In the genomic region with DNA sequence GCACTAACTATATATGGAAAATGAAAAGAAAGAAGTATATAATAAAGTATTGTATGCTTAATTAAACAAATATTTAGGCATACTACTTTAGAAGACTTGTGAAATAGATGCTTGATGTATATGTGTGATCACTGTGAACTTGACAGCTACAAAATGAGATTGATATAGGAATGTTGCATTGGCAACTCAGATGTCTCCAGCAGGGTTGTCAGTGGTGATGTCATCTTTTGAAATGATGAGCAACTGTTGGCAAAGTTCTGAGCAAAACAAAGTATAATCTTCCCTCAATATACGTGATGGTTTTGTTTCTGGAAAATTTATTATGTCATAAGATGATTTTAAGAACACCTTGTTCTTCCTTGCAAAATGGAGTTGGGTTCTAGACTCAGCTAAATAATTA, we compare ENCODE assay signal across 1 cellular context.
TF ChIP-seq lines count a peak whose summit lies in the region.

No MANE protein-coding gene starts in this region.

TF ChIP-seq in HEK293, 187 proteins besides CTCF, POLR2A, EP300 and RAD21 (continued from another document):
- TF ChIP-seq KLF16 (tag by site-specific recombination; IDR thresholded peaks at IDR 0.05), result no peak
- peak; percentile 67 for TF ChIP-seq ZEB2 (tag by site-specific recombination; IDR thresholded peaks at IDR 0.05)
- no peak for TF ChIP-seq ZNF175 (tag by site-specific recombination; IDR thresholded peaks at IDR 0.05)
- TF ChIP-seq ZSCAN30 (tag by site-specific recombination; IDR thresholded peaks at IDR 0.05), result no peak
- no peak for TF ChIP-seq ELK4 (IDR thresholded peaks at IDR 0.05; ENCODE audit: borderline replicate concordance, low read depth, low read length)
- TF ChIP-seq ZNF792 (tag by site-specific recombination; IDR thresholded peaks at IDR 0.05), result no peak
- TF ChIP-seq ZFP41 (tag by site-specific recombination; IDR thresholded peaks at IDR 0.05; ENCODE audit: borderline replicate concordance), result no peak
- TF ChIP-seq SETDB1 (IDR thresholded peaks at IDR 0.05; ENCODE audit: insufficient read length, low read length), result no peak
- TF ChIP-seq SP7 (tag by site-specific recombination; IDR thresholded peaks at IDR 0.05), result peak; percentile 35; the same call in 1 of the 2 replicates
- no peak for TF ChIP-seq REPIN1 (tag by site-specific recombination; IDR thresholded peaks at IDR 0.05; ENCODE audit: low read depth)
- TF ChIP-seq ZNF580 (tag by site-specific recombination; IDR thresholded peaks at IDR 0.05), result no peak
- no peak for TF ChIP-seq ZBTB6 (tag by site-specific recombination; IDR thresholded peaks at IDR 0.05)
- TF ChIP-seq ZNF658 (tag by site-specific recombination; IDR thresholded peaks at IDR 0.05), result no peak
- TF ChIP-seq SCRT1 (tag by site-specific recombination; IDR thresholded peaks at IDR 0.05; ENCODE audit: borderline replicate concordance), result no peak
- TF ChIP-seq, protein P1, sequence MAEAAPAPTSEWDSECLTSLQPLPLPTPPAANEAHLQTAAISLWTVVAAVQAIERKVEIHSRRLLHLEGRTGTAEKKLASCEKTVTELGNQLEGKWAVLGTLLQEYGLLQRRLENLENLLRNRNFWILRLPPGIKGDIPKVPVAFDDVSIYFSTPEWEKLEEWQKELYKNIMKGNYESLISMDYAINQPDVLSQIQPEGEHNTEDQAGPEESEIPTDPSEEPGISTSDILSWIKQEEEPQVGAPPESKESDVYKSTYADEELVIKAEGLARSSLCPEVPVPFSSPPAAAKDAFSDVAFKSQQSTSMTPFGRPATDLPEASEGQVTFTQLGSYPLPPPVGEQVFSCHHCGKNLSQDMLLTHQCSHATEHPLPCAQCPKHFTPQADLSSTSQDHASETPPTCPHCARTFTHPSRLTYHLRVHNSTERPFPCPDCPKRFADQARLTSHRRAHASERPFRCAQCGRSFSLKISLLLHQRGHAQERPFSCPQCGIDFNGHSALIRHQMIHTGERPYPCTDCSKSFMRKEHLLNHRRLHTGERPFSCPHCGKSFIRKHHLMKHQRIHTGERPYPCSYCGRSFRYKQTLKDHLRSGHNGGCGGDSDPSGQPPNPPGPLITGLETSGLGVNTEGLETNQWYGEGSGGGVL (tag by site-specific recombination; IDR thresholded peaks at IDR 0.05), result 0 out of 2 replicates have a peak, but pooled peaks have one; percentile 22
- no peak for TF ChIP-seq ZNF473 (tag by site-specific recombination; IDR thresholded peaks at IDR 0.05)
- TF ChIP-seq ZNF629 (tag by site-specific recombination; IDR thresholded peaks at IDR 0.05), result peak; percentile 70
- TF ChIP-seq ZNF837 (tag by site-specific recombination; IDR thresholded peaks at IDR 0.05), result no peak
- TF ChIP-seq, protein P2, sequence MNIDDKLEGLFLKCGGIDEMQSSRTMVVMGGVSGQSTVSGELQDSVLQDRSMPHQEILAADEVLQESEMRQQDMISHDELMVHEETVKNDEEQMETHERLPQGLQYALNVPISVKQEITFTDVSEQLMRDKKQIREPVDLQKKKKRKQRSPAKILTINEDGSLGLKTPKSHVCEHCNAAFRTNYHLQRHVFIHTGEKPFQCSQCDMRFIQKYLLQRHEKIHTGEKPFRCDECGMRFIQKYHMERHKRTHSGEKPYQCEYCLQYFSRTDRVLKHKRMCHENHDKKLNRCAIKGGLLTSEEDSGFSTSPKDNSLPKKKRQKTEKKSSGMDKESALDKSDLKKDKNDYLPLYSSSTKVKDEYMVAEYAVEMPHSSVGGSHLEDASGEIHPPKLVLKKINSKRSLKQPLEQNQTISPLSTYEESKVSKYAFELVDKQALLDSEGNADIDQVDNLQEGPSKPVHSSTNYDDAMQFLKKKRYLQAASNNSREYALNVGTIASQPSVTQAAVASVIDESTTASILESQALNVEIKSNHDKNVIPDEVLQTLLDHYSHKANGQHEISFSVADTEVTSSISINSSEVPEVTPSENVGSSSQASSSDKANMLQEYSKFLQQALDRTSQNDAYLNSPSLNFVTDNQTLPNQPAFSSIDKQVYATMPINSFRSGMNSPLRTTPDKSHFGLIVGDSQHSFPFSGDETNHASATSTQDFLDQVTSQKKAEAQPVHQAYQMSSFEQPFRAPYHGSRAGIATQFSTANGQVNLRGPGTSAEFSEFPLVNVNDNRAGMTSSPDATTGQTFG (tag by site-specific recombination; IDR thresholded peaks at IDR 0.05; ENCODE audit: borderline replicate concordance), result no peak
- no peak for TF ChIP-seq ZNF776 (tag by site-specific recombination; IDR thresholded peaks at IDR 0.05; ENCODE audit: borderline replicate concordance)
- TF ChIP-seq MZF1 (tag by site-specific recombination; IDR thresholded peaks at IDR 0.05; ENCODE audit: borderline replicate concordance), result no peak
- TF ChIP-seq ZNF266 (tag by site-specific recombination; IDR thresholded peaks at IDR 0.05; ENCODE audit: low read depth), result no peak
- no peak for TF ChIP-seq GLIS1 (tag by site-specific recombination; IDR thresholded peaks at IDR 0.05)
- peak; percentile 35; the same call in 1 of the 2 replicates for TF ChIP-seq SCRT2 (tag by site-specific recombination; IDR thresholded peaks at IDR 0.05)
- TF ChIP-seq, protein P3, sequence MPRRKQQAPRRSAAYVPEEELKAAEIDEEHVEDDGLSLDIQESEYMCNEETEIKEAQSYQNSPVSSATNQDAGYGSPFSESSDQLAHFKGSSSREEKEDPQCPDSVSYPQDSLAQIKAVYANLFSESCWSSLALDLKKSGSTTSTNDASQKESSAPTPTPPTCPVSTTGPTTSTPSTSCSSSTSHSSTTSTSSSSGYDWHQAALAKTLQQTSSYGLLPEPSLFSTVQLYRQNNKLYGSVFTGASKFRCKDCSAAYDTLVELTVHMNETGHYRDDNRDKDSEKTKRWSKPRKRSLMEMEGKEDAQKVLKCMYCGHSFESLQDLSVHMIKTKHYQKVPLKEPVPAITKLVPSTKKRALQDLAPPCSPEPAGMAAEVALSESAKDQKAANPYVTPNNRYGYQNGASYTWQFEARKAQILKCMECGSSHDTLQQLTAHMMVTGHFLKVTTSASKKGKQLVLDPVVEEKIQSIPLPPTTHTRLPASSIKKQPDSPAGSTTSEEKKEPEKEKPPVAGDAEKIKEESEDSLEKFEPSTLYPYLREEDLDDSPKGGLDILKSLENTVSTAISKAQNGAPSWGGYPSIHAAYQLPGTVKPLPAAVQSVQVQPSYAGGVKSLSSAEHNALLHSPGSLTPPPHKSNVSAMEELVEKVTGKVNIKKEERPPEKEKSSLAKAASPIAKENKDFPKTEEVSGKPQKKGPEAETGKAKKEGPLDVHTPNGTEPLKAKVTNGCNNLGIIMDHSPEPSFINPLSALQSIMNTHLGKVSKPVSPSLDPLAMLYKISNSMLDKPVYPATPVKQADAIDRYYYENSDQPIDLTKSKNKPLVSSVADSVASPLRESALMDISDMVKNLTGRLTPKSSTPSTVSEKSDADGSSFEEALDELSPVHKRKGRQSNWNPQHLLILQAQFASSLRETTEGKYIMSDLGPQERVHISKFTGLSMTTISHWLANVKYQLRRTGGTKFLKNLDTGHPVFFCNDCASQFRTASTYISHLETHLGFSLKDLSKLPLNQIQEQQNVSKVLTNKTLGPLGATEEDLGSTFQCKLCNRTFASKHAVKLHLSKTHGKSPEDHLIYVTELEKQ (tag by site-specific recombination; IDR thresholded peaks at IDR 0.05; ENCODE audit: borderline replicate concordance), result no peak
